1 cellular context compared by ENCODE assay signal in genomic region chr3:156674046-156674910, GRCh38.
TF ChIP-seq lines count a peak whose summit lies in the region.

Gene TIPARP, plus strand, starts transcription at chr3:156674590. Its CDS starts 3,108 bp downstream, at chr3:156677698.

TF ChIP-seq in HepG2, 621 proteins besides CTCF, POLR2A, EP300 and RAD21 (continued from another document and continues in another):
- TF ChIP-seq ATRX (CRISPR knock-in tag; IDR thresholded peaks at IDR 0.05; ENCODE audit: borderline replicate concordance) (no peak), TEAD3 (CRISPR knock-in tag; optimal IDR thresholded peaks at IDR 0.05; ENCODE audit: borderline replicate concordance) (peak; percentile 76), CSRNP2 (CRISPR knock-in tag; conservative IDR thresholded peaks at IDR 0.05; ENCODE audit: low read depth) (0 out of 2 replicates have a peak, but pooled peaks have one; percentile 53), ZSCAN12 (CRISPR knock-in tag; IDR thresholded peaks at IDR 0.05) (no peak), EED (CRISPR knock-in tag; IDR thresholded peaks at IDR 0.05) (peak; percentile 84), ZSCAN25 (CRISPR knock-in tag; IDR thresholded peaks at IDR 0.05) (no peak; the same call in 1 of the 2 replicates), ZNF609 (CRISPR knock-in tag; IDR thresholded peaks at IDR 0.05; ENCODE audit: borderline replicate concordance) (peak; percentile 82), ZNF747 (CRISPR knock-in tag; IDR thresholded peaks at IDR 0.05; ENCODE audit: borderline replicate concordance) (peak; percentile 79; the same call in 1 of the 2 replicates), CAMTA2 (CRISPR knock-in tag; IDR thresholded peaks at IDR 0.05; ENCODE audit: borderline replicate concordance) (peak; percentile 92; the same call in 1 of the 2 replicates), NRL (CRISPR knock-in tag; IDR thresholded peaks at IDR 0.05; ENCODE audit: borderline replicate concordance) (peak; percentile 15; the same call in 1 of the 2 replicates), ADNP (CRISPR knock-in tag; IDR thresholded peaks at IDR 0.05) (no peak), ZNF644 (CRISPR knock-in tag; IDR thresholded peaks at IDR 0.05; ENCODE audit: low read depth) (no peak), XRCC5 (optimal IDR thresholded peaks at IDR 0.05; ENCODE audit: low read length) (peak; percentile 83), ZNF160 (CRISPR knock-in tag; IDR thresholded peaks at IDR 0.05) (peak; percentile 67), ZNF546 (CRISPR knock-in tag; conservative IDR thresholded peaks at IDR 0.05) (peak; percentile 94), NFYB (CRISPR knock-in tag; IDR thresholded peaks at IDR 0.05) (peak; percentile 58), ZNF367 (CRISPR knock-in tag; IDR thresholded peaks at IDR 0.05; ENCODE audit: borderline replicate concordance) (0 out of 2 replicates have a peak, but pooled peaks have one; percentile 69), DNMT1 (CRISPR knock-in tag; IDR thresholded peaks at IDR 0.05) (no peak), ZNF614 (CRISPR knock-in tag; IDR thresholded peaks at IDR 0.05; ENCODE audit: borderline replicate concordance) (peak; percentile 12; the same call in 1 of the 2 replicates), ARNT2 (CRISPR knock-in tag; IDR thresholded peaks at IDR 0.05; ENCODE audit: low read depth) (peak; percentile 97), PRDM4 (CRISPR knock-in tag; IDR thresholded peaks at IDR 0.05; ENCODE audit: borderline replicate concordance) (peak; percentile 75; the same call in 1 of the 2 replicates), ERF (CRISPR knock-in tag; IDR thresholded peaks at IDR 0.05) (peak; percentile 61; the same call in 1 of the 2 replicates), HMGXB3 (CRISPR knock-in tag; IDR thresholded peaks at IDR 0.05; ENCODE audit: borderline replicate concordance) (no peak), ZNF18 (CRISPR knock-in tag; IDR thresholded peaks at IDR 0.05; ENCODE audit: insufficient replicate concordance) (peak; percentile 38), GTF3A (CRISPR knock-in tag; conservative IDR thresholded peaks at IDR 0.05) (peak; percentile 97), PPARG (CRISPR knock-in tag; conservative IDR thresholded peaks at IDR 0.05) (peak; percentile 65; the same call in 1 of the 2 replicates), PATZ1 (CRISPR knock-in tag; IDR thresholded peaks at IDR 0.05) (peak; percentile 27; the same call in 1 of the 2 replicates), RBM39 (IDR thresholded peaks at IDR 0.05; ENCODE audit: low read depth, low read length, poor library complexity, severe bottlenecking) (no peak), ZKSCAN8 (CRISPR knock-in tag; IDR thresholded peaks at IDR 0.05; ENCODE audit: borderline replicate concordance) (peak; percentile 17; the same call in 1 of the 2 replicates), ZNF138 (CRISPR knock-in tag; IDR thresholded peaks at IDR 0.05; ENCODE audit: low read depth) (peak; percentile 72; the same call in 1 of the 2 replicates), HDAC1 (CRISPR knock-in tag; IDR thresholded peaks at IDR 0.05) (peak; percentile 93), HIVEP1 (CRISPR knock-in tag; IDR thresholded peaks at IDR 0.05) (peak; percentile 84), SMYD3 (CRISPR knock-in tag; IDR thresholded peaks at IDR 0.05) (0 out of 2 replicates have a peak, but pooled peaks have one; percentile 58), MYC (CRISPR knock-in tag; IDR thresholded peaks at IDR 0.05; ENCODE audit: borderline replicate concordance) (peak; percentile 96), ZNF263 (CRISPR knock-in tag; IDR thresholded peaks at IDR 0.05) (no peak; the same call in none of the 2 replicates), ZNF180 (CRISPR knock-in tag; IDR thresholded peaks at IDR 0.05; ENCODE audit: borderline replicate concordance, low read depth) (no peak), MBD4 (IDR thresholded peaks at IDR 0.05; ENCODE audit: borderline replicate concordance, low read length) (no peak), ZNF790 (CRISPR knock-in tag; IDR thresholded peaks at IDR 0.05; ENCODE audit: borderline replicate concordance) (0 out of 2 replicates have a peak, but pooled peaks have one; percentile 63), ZNF691 (CRISPR knock-in tag; IDR thresholded peaks at IDR 0.05; ENCODE audit: borderline replicate concordance, low read depth) (peak; percentile 94), FOSL2 (CRISPR knock-in tag; IDR thresholded peaks at IDR 0.05) (peak; percentile 45; the same call in 1 of the 2 replicates), CC2D1A (CRISPR knock-in tag; IDR thresholded peaks at IDR 0.05) (peak; percentile 95; the same call in 1 of the 2 replicates), ZNF205 (CRISPR knock-in tag; IDR thresholded peaks at IDR 0.05) (no peak), KAT8 (CRISPR knock-in tag; IDR thresholded peaks at IDR 0.05) (peak; percentile 77), JDP2 (CRISPR knock-in tag; IDR thresholded peaks at IDR 0.05; ENCODE audit: borderline replicate concordance) (peak; percentile 71; the same call in 1 of the 2 replicates)
